ENCODE assay signal across 22 cellular contexts in the genomic region with DNA sequence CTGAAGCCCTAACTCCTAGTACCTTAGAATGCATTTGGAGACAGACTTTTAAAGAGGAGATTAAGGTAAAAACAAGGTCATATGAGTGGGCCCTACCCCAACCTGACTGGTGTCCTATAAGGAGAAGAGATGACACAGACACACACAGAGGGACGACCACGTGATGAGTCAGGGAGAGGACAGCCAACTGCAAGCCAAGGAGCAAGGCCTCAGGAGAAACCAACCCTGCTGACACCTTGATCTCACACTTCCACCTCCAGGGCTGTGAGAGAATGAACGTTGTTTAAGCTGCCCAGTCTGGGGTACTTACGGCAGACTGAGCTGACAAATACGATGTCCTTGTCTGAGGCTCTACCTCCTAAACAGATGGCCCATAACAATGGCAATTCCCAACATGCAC.
DNase-seq lines count a peak whose midpoint lies in the region; ATAC-seq and TF ChIP-seq lines count a peak whose summit lies in the region.
"Had no signal": no experiment of that assay in that cellular context is flagged by ENCODE, and none has a peak within 500 bp of the region (broad histone marks: within the 10 kb centered on the region; RNA-seq: fewer than 3 reads in every experiment).

No MANE protein-coding gene starts in this region.

- H3K36me3 ChIP-seq in cardiac muscle cell (no peaks in the 10 kb centered on the region), right atrium auricular region (no peaks in the 10 kb centered on the region), stomach smooth muscle (ENCODE audit: control insufficient read depth in 2 of 2, insufficient read depth in 2 of 2, low read length in 2 of 2) (no peaks in the 10 kb centered on the region)
- H3K36me3 ChIP-seq: Peyer's patch, tibial nerve had no signal

- H3K9ac ChIP-seq in stomach smooth muscle (ENCODE audit: low read length in 2 of 2) = no peak overlapping the region

- no peak for TF ChIP-seq CTCF in cardiac muscle cell (IDR thresholded peaks at IDR 0.05; ENCODE audit: low read depth, low read length)
- no peak for TF ChIP-seq CTCF in right atrium auricular region (IDR thresholded peaks at IDR 0.05)

- CTCF ChIA-PET in activated CD4-positive, alpha-beta memory T cell treated with anti-CD3 and anti-CD28 coated beads for 36 hours (lab: Charles Lee) = no interaction called here

- H3K27ac ChIP-seq in cardiac muscle cell (peak overlapping the region; percentile 20), right atrium auricular region (no peak overlapping the region), stomach smooth muscle (ENCODE audit: low read length) (peak overlapping the region; percentile 76)
- H3K27ac ChIP-seq: Peyer's patch, tibial nerve had no signal

- H3K27me3 ChIP-seq in cardiac muscle cell (no peaks in the 10 kb centered on the region), right atrium auricular region (no peaks in the 10 kb centered on the region), stomach smooth muscle (ENCODE audit: control insufficient read depth in 1 of 2, insufficient read depth in 2 of 2, low read length in 2 of 2) (no peaks in the 10 kb centered on the region)
- H3K27me3 ChIP-seq: Peyer's patch, tibial nerve had no signal

- no peaks in the 10 kb centered on the region for H3K36me3 Mint-ChIP-seq in activated CD4-positive, alpha-beta memory T cell treated with anti-CD3 and anti-CD28 coated beads for 36 hours
- H3K36me3 Mint-ChIP-seq: stimulated activated naive B cell treated with anti-CD40 and anti-IgM and Interleukin-4, amounts not matched to agents 10 μg/mL and 1 μg/mL and 100 μg/mL, for 72 hours had no signal

- H3K4me1 Mint-ChIP-seq in activated CD4-positive, alpha-beta memory T cell treated with anti-CD3 and anti-CD28 coated beads for 36 hours (ENCODE audit: low read depth) = no peaks in the 10 kb centered on the region
- H3K4me1 Mint-ChIP-seq: activated B cell treated with CpG ODN at 0.5 μM for 24 hours; CD8-positive, alpha-beta memory T cell; central memory CD8-positive, alpha-beta T cell had no signal

- no peaks in the 10 kb centered on the region for H3K9me3 Mint-ChIP-seq in activated CD4-positive, alpha-beta memory T cell treated with anti-CD3 and anti-CD28 coated beads for 36 hours
- H3K9me3 Mint-ChIP-seq: activated B cell treated with CpG ODN at 0.5 μM for 24 hours; CD8-positive, alpha-beta memory T cell had no signal

- H3K9me3 ChIP-seq in cardiac muscle cell (ENCODE audit: low read depth) (no peaks in the 10 kb centered on the region), right atrium auricular region (no peaks in the 10 kb centered on the region), stomach smooth muscle (ENCODE audit: control insufficient read depth in 2 of 2, low read length in 2 of 2) (no peaks in the 10 kb centered on the region)
- H3K9me3 ChIP-seq: Peyer's patch, tibial nerve had no signal

- DNase-seq in cardiac muscle cell (ENCODE audit: low read depth in 1 of 2, low spot score in 1 of 2) (no peak), right atrium auricular region (ENCODE audit: low spot score) (no peak), kidney tubule cell (ENCODE audit: low spot score) (peak; percentile 23), DMS153 (lab: John Stamatoyannopoulos, UW) (no peak)
- DNase-seq in activated CD4-positive, alpha-beta memory T cell treated with anti-CD3 and anti-CD28 coated beads for 36 hours = peak; percentile 32
- DNase-seq: activated B cell treated with CpG ODN at 0.5 μM for 24 hours; activated effector memory CD4-positive, alpha-beta T cell treated with Interleukin-2 at 50 U/mL for 16 hours; amygdala; CD8-positive, alpha-beta memory T cell; left colon; NCI-H1092; NCI-H69; nucleus accumbens; Peyer's patch; right cardiac atrium; stimulated activated naive B cell treated with anti-CD40 and anti-IgM and Interleukin-4, amounts not matched to agents 10 μg/mL and 1 μg/mL and 100 μg/mL, for 72 hours had no signal

- H3K27me3 Mint-ChIP-seq in activated CD4-positive, alpha-beta memory T cell treated with anti-CD3 and anti-CD28 coated beads for 36 hours = peaks cover 1% of the 10 kb centered on the region

- no peak overlapping the region for H3K4me3 ChIP-seq in cardiac muscle cell
- no peak overlapping the region for H3K4me3 ChIP-seq in right atrium auricular region
- no peak overlapping the region for H3K4me3 ChIP-seq in stomach smooth muscle (ENCODE audit: low read length in 2 of 2)
- H3K4me3 ChIP-seq: Peyer's patch, tibial nerve had no signal

- peaks cover 48% of the 10 kb centered on the region for H3K4me1 ChIP-seq in cardiac muscle cell (ENCODE audit: low read depth)
- H3K4me1 ChIP-seq in right atrium auricular region = peaks cover 0 to 37% of the 10 kb centered on the region in 2 donors
- peaks cover 54% of the 10 kb centered on the region for H3K4me1 ChIP-seq in stomach smooth muscle (ENCODE audit: control insufficient read depth, insufficient read depth, low read length)
- H3K4me1 ChIP-seq: Peyer's patch, tibial nerve had no signal

- intact Hi-C loops in activated CD4-positive, alpha-beta memory T cell treated with anti-CD3 and anti-CD28 coated beads for 36 hours (cut with micrococcal nuclease) = no loop called here

- no peak overlapping the region for H3K4me3 Mint-ChIP-seq in activated CD4-positive, alpha-beta memory T cell treated with anti-CD3 and anti-CD28 coated beads for 36 hours
- H3K4me3 Mint-ChIP-seq: activated B cell treated with CpG ODN at 0.5 μM for 24 hours; CD8-positive, alpha-beta memory T cell; central memory CD8-positive, alpha-beta T cell; stimulated activated naive B cell treated with anti-CD40 and anti-IgM and Interleukin-4, amounts not matched to agents 10 μg/mL and 1 μg/mL and 100 μg/mL, for 72 hours had no signal

- no peak overlapping the region for H3K27ac Mint-ChIP-seq in activated CD4-positive, alpha-beta memory T cell treated with anti-CD3 and anti-CD28 coated beads for 36 hours
- H3K27ac Mint-ChIP-seq: activated B cell treated with CpG ODN at 0.5 μM for 24 hours; stimulated activated naive B cell treated with anti-CD40 and anti-IgM and Interleukin-4, amounts not matched to agents 10 μg/mL and 1 μg/mL and 100 μg/mL, for 72 hours had no signal

- ATAC-seq in GM21423 (IDR thresholded peaks at IDR 0.05; ENCODE audit: unreplicated experiment) (no peak), GM21515 (IDR thresholded peaks at IDR 0.05; ENCODE audit: unreplicated experiment) (no peak)
- ATAC-seq: esophagus mucosa; left colon; right cardiac atrium; stimulated activated naive B cell treated with anti-CD40 and anti-IgM and Interleukin-4, amounts not matched to agents 10 μg/mL and 1 μg/mL and 100 μg/mL, for 72 hours had no signal

- POLR2A ChIA-PET in activated CD4-positive, alpha-beta memory T cell treated with anti-CD3 and anti-CD28 coated beads for 36 hours (lab: Charles Lee) = no interaction called here

Comparison
In these comparisons a context has a peak if more than half of its experiments do, and no peak if none do; other contexts are left out.
1. H3K27ac ChIP-seq: peak in cardiac muscle cell (single experiment) and stomach smooth muscle (single experiment); none in right atrium auricular region (0 of 2).
2. DNase-seq: peak in activated CD4-positive, alpha-beta memory T cell treated with anti-CD3 and anti-CD28 coated beads for 36 hours (single experiment) and kidney tubule cell (single experiment); none in cardiac muscle cell (0 of 2), right atrium auricular region (single experiment) and DMS153 (single experiment).